In genomic region chr11:123173040-123173855, GRCh38 we compare ENCODE assay signal across 14 cellular contexts. TPM values are rescaled to one million over a fixed set of nuclear protein-coding genes. Genes with fewer than 3 reads are reported as not detected.
DNase-seq lines count a peak whose midpoint lies in the region; ATAC-seq and TF ChIP-seq lines count a peak whose summit lies in the region.
"Had no signal": no experiment of that assay in that cellular context is flagged by ENCODE, and none has a peak within 500 bp of the region (broad histone marks: within the 10 kb centered on the region; RNA-seq: fewer than 3 reads in every experiment).

No MANE protein-coding gene starts in this region.

- in situ Hi-C loops in astrocyte of the cerebellum (cut with HindIII; ENCODE audit: low sequenced_read_pairs) = no loop called here

- no peaks in the 10 kb centered on the region for H3K36me3 ChIP-seq in breast epithelium

- H3K4me3 ChIP-seq in breast epithelium = no peak overlapping the region
- no peak overlapping the region for H3K4me3 ChIP-seq in astrocyte of the cerebellum (ENCODE audit: low read depth, low read length)
- H3K4me3 ChIP-seq: K562 had no signal

- H3K27me3 ChIP-seq in breast epithelium = no peaks in the 10 kb centered on the region

- H3K27ac Mint-ChIP-seq in MCF 10A (ENCODE audit: low read depth, unreplicated experiment) = peak overlapping the region; percentile 90
- H3K27ac Mint-ChIP-seq: activated CD8-positive, alpha-beta memory T cell treated with anti-CD3 and anti-CD28 coated beads, Interleukin-2, amount 10 ng/mL, durations not matched to agents 7 days and 5 days; nephron progenitor cell; T-helper 2 cell treated with Interferon-gamma antibody and Interleukin-4, amounts not matched to agents 5 μg/mL and 100 μg/mL, for 36 hours had no signal

- CTCF ChIA-PET in MCF 10A (lab: Yijun Ruan, JAX) = interaction anchor here (0.7 to 4.0 kb wide), 11 partner anchors 10 to 1848 kb away, joined by 3 to 28 read pairs (median 4); partner anchors contain the start of gene CLMP

- H3K27ac ChIP-seq in breast epithelium = peak overlapping the region in 1 of 2 donors; percentile 3

- peaks cover 25% of the 10 kb centered on the region for H3K36me3 Mint-ChIP-seq in MCF 10A (ENCODE audit: insufficient read depth, unreplicated experiment)
- H3K36me3 Mint-ChIP-seq: activated CD8-positive, alpha-beta memory T cell treated with anti-CD3 and anti-CD28 coated beads, Interleukin-2, amount 10 ng/mL, durations not matched to agents 7 days and 5 days had no signal

- peaks cover 3 to 7% of the 10 kb centered on the region in 2 donors for H3K4me1 ChIP-seq in breast epithelium

- POLR2A ChIA-PET in MCF 10A (lab: Yijun Ruan, JAX) = interaction anchor here (0.6 to 5.3 kb wide), 17 partner anchors 8 to 114 kb away, joined by 3 to 52 read pairs (median 5); partner anchors contain the start of genes CLMP and HSPA8

- ATAC-seq in HG03175 (IDR thresholded peaks at IDR 0.05; ENCODE audit: unreplicated experiment) (no peak), HG03280 (IDR thresholded peaks at IDR 0.05; ENCODE audit: unreplicated experiment) (no peak)
- ATAC-seq: activated CD8-positive, alpha-beta memory T cell treated with anti-CD3 and anti-CD28 coated beads, Interleukin-2, amount 10 ng/mL, durations not matched to agents 7 days and 5 days; K562 had no signal

- no peak for TF ChIP-seq POLR2A in breast epithelium (IDR thresholded peaks at IDR 0.05)

- peaks cover 38% of the 10 kb centered on the region for H3K4me1 Mint-ChIP-seq in MCF 10A (ENCODE audit: insufficient read depth, unreplicated experiment)

- no peak for TF ChIP-seq CTCF in MCF 10A (IDR thresholded peaks at IDR 0.05; ENCODE audit: unreplicated experiment)
- TF ChIP-seq CTCF in breast epithelium (IDR thresholded peaks at IDR 0.05) = no peak
- TF ChIP-seq CTCF in astrocyte of the cerebellum (IDR thresholded peaks at IDR 0.05; ENCODE audit: low read depth, low read length, missing control alignments) = no peak

- DNase-seq in MCF 10A (ENCODE audit: unreplicated experiment) (peak; percentile 76), breast epithelium (ENCODE audit: low spot score in 2 of 2) (no peak), astrocyte of the cerebellum (ENCODE audit: low read depth) (peak; percentile 97), islet precursor cell (peak; percentile 75), DMS53 (lab: John Stamatoyannopoulos, UW) (no peak), OCI-M1 (lab: John Stamatoyannopoulos, UW) (no peak)
- DNase-seq: activated CD8-positive, alpha-beta memory T cell treated with anti-CD3 and anti-CD28 coated beads, Interleukin-2, amount 10 ng/mL, durations not matched to agents 7 days and 5 days; anterior cingulate cortex; NCI-H446; nephron progenitor cell had no signal

- H3K9me3 ChIP-seq in breast epithelium = no peaks in the 10 kb centered on the region

- H3K9me3 Mint-ChIP-seq in MCF 10A (ENCODE audit: unreplicated experiment) = no peaks in the 10 kb centered on the region
- H3K9me3 Mint-ChIP-seq: nephron progenitor cell; T-helper 2 cell treated with Interferon-gamma antibody and Interleukin-4, amounts not matched to agents 5 μg/mL and 100 μg/mL, for 36 hours had no signal

- H3K27me3 Mint-ChIP-seq in MCF 10A (ENCODE audit: insufficient read depth, unreplicated experiment) = no peaks in the 10 kb centered on the region

- BruUV-seq in MCF 10A (replicated peaks; lab: Mats Ljungman, UMichigan) = no TSS peak

- intact Hi-C loops in MCF 10A (cut with micrococcal nuclease) (loop anchor here (1.0 to 5.0 kb wide), 2 partner anchors 14 to 111 kb away; partner anchors contain the start of gene HSPA8), breast epithelium (cut with DNase I; ENCODE audit: low total_unique reads) (no loop called here)

- no peak overlapping the region for H3K4me3 Mint-ChIP-seq in MCF 10A (ENCODE audit: unreplicated experiment)
- H3K4me3 Mint-ChIP-seq: activated CD8-positive, alpha-beta memory T cell treated with anti-CD3 and anti-CD28 coated beads, Interleukin-2, amount 10 ng/mL, durations not matched to agents 7 days and 5 days; nephron progenitor cell; T-helper 2 cell treated with Interferon-gamma antibody and Interleukin-4, amounts not matched to agents 5 μg/mL and 100 μg/mL, for 36 hours had no signal

RNA-seq across cellular contexts. Expression of gene CLMP, which starts 21.8 kb away (rescaled TPM):
- total RNA-seq in MCF 10A (2022) = 86.1 and 91.9 TPM in 2 replicates
- 100 to 1,000 TPM in 1 of 3 donors, 10 to 100 TPM in 2; 70.8 to 241 (median 82.9) TPM for total RNA-seq in breast epithelium

Comparison
In these comparisons a context has a peak if more than half of its experiments do, and no peak if none do; other contexts are left out.
1. DNase-seq: peak in MCF 10A (single experiment), astrocyte of the cerebellum (single experiment) and islet precursor cell (single experiment); none in breast epithelium (0 of 2), DMS53 (single experiment) and OCI-M1 (single experiment).